Comparison of ENCODE assay signal across 23 cellular contexts in the genomic region with DNA sequence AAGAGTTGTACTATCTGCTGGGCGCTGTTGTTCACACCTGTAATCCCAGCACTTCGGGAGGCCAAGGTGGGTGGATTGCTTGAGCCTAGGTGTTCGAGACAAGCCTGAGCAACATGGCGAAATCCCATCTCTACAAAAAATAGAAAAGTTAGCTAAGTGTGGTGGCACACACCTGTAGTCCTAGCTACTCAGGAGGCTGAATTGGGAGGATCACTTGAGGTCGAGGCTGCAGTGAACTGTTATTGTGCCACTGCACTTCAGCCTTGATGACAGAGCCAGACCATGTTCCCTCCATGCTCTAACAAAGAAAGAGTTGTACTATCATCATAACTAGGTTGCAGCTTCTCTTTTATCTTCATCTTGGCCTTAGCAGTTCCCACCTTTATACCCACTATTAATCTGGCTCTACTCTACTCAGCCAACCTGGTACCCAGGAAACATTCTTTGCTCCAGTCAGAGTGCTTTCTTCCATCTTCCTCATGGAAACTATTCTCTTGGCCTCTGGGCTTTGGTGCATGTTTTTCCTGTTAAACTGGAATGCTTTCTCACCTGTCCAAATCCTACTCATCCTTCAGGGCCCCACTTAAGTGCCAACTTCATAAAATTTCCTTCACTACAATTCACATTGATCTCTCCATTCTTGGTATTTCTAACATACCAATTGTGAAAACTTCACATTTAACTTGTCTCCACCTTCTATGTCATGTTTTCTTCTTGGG. TPM values are rescaled to one million over a fixed set of nuclear protein-coding genes. Genes with fewer than 3 reads are reported as not detected.
DNase-seq lines count a peak whose midpoint lies in the region; ATAC-seq, FAIRE-seq and TF ChIP-seq lines count a peak whose summit lies in the region.
"Had no signal": no experiment of that assay in that cellular context is flagged by ENCODE, and none has a peak within 500 bp of the region (broad histone marks: within the 10 kb centered on the region; RNA-seq: fewer than 3 reads in every experiment).

No MANE protein-coding gene starts in this region.

- H3K27me3 ChIP-seq in CD4-positive, alpha-beta T cell (ENCODE audit: control insufficient read depth, insufficient read depth, low read length): no peaks in the 10 kb centered on the region
- H3K27me3 ChIP-seq in bronchial epithelial cell (ENCODE audit: control insufficient read depth, insufficient read depth, low read length): no peaks in the 10 kb centered on the region
- no peaks in the 10 kb centered on the region for H3K27me3 ChIP-seq in GM23248 (replicated peaks; ENCODE audit: insufficient read depth)

- peaks cover 22% of the 10 kb centered on the region for H3K36me3 Mint-ChIP-seq in CD4-positive, alpha-beta T cell (ENCODE audit: low read depth)
- H3K36me3 Mint-ChIP-seq in HFFc6 (ENCODE audit: low read depth): peaks cover 23% of the 10 kb centered on the region
- peaks cover 4% of the 10 kb centered on the region for H3K36me3 Mint-ChIP-seq in neural crest cell (ENCODE audit: low read depth)

- TF ChIP-seq CTCF in CD4-positive, alpha-beta T cell (IDR thresholded peaks at IDR 0.05): no peak
- TF ChIP-seq CTCF in HFFc6 (IDR thresholded peaks at IDR 0.05): no peak
- TF ChIP-seq CTCF in bronchial epithelial cell (IDR thresholded peaks at IDR 0.05; ENCODE audit: insufficient read depth, low read length, severe bottlenecking): no peak
- no peak for TF ChIP-seq CTCF in neural crest cell (conservative IDR thresholded peaks at IDR 0.05)

- H3K4me3 Mint-ChIP-seq in CD4-positive, alpha-beta T cell: peak overlapping the region; percentile 21
- H3K4me3 Mint-ChIP-seq in HFFc6: no peak overlapping the region
- H3K4me3 Mint-ChIP-seq in neural crest cell: peak overlapping the region; percentile 8
- H3K4me3 Mint-ChIP-seq: CD8-positive, alpha-beta T cell had no signal

- CTCF ChIA-PET in CD4-positive, alpha-beta T cell (lab: Charles Lee): no interaction called here

- POLR2A ChIA-PET in CD4-positive, alpha-beta T cell (lab: Charles Lee): no interaction called here

- peaks cover 11% of the 10 kb centered on the region for H3K79me2 ChIP-seq in GM23248 (ENCODE audit: insufficient read depth)

- H3K4me1 ChIP-seq in GM23248 (ENCODE audit: insufficient read depth): no peaks in the 10 kb centered on the region
- H3K4me1 ChIP-seq: Caco-2 had no signal

- H3K9ac ChIP-seq in GM23248: no peak overlapping the region

- H3K4me3 ChIP-seq in bronchial epithelial cell (ENCODE audit: low read depth, low read length) (no peak overlapping the region), GM23248 (no peak overlapping the region)
- H3K4me3 ChIP-seq: A549, GM12878, HAP-1 had no signal

- 95 to 96% methylated on average over 5 of the region's 5 CpGs for WGBS in GM23248 (ENCODE audit: low coverage in 1 of 2, low lambda C conversion rate in 2 of 2, missing lambda C conversion rate in 2 of 2), 2 experiments

- H3K27ac ChIP-seq in CD4-positive, alpha-beta T cell (ENCODE audit: low read depth, low read length): no peak overlapping the region
- H3K27ac ChIP-seq in GM23248: no peak overlapping the region
- H3K27ac ChIP-seq: A549 had no signal

- no peak for DNase-seq in CD4-positive, alpha-beta T cell
- DNase-seq in HFFc6: no peak
- peak; percentile 19 for DNase-seq in bronchial epithelial cell (ENCODE audit: low read depth)
- no peak for DNase-seq in neural crest cell (ENCODE audit: low read depth, low spot score)
- no peak for DNase-seq in activated CD8-positive, alpha-beta memory T cell treated with anti-CD3 and anti-CD28 coated beads, Interleukin-2, amount 50 U/mL, for 48 hours
- DNase-seq in AML-193 (lab: John Stamatoyannopoulos, UW): no peak
- no peak for DNase-seq in GM23248
- DNase-seq: 8988T; ACHN; C1 segment of cervical spinal cord; Caco-2; CD8-positive, alpha-beta T cell; DMS153; DND-41; GDM1; GOT3 had no signal

- H3K4me1 Mint-ChIP-seq in CD4-positive, alpha-beta T cell (ENCODE audit: low read depth): peaks cover 22% of the 10 kb centered on the region
- peaks cover 28% of the 10 kb centered on the region for H3K4me1 Mint-ChIP-seq in HFFc6 (ENCODE audit: low read depth)
- H3K4me1 Mint-ChIP-seq in neural crest cell: peaks cover 20% of the 10 kb centered on the region

- intact Hi-C loops in CD4-positive, alpha-beta T cell (cut with DNase I, micrococcal nuclease): loop anchor here in 1 of 2 experiments (5.0 to 10.0 kb wide), 4 partner anchors 69 to 1029 kb away; partner anchors contain the start of gene USP53

- H3K9me2 ChIP-seq in GM23248 (ENCODE audit: insufficient read depth): no peaks in the 10 kb centered on the region

- ATAC-seq in CD4-positive, alpha-beta T cell (ENCODE audit: poor library complexity): no peak
- no peak for ATAC-seq in HG03039 (IDR thresholded peaks at IDR 0.05; ENCODE audit: unreplicated experiment)
- ATAC-seq: A549; CD8-positive, alpha-beta T cell; GM12878 had no signal

- no peak overlapping the region for H3K27ac Mint-ChIP-seq in CD4-positive, alpha-beta T cell
- H3K27ac Mint-ChIP-seq in HFFc6 (peak overlapping the region; percentile 1; the same call in 1 of the 2 replicates), neural crest cell (ENCODE audit: unreplicated experiment) (no peak overlapping the region)
- H3K27ac Mint-ChIP-seq: CD8-positive, alpha-beta T cell had no signal

- H3K9me3 Mint-ChIP-seq in CD4-positive, alpha-beta T cell: no peaks in the 10 kb centered on the region
- H3K9me3 Mint-ChIP-seq in HFFc6 (peaks cover 4% of the 10 kb centered on the region; the same call in 1 of the 2 replicates), neural crest cell (no peaks in the 10 kb centered on the region)
- H3K9me3 Mint-ChIP-seq: CD8-positive, alpha-beta T cell had no signal

- H3K4me2 ChIP-seq in GM23248 (ENCODE audit: unreplicated experiment): no peak overlapping the region
- H3K4me2 ChIP-seq: A549 had no signal

- H3K27me3 Mint-ChIP-seq in CD4-positive, alpha-beta T cell: peaks cover 8% of the 10 kb centered on the region
- H3K27me3 Mint-ChIP-seq in HFFc6 (ENCODE audit: insufficient read depth): peaks cover 38% of the 10 kb centered on the region
- H3K27me3 Mint-ChIP-seq in neural crest cell (ENCODE audit: low read depth): no peaks in the 10 kb centered on the region

- H3F3A ChIP-seq in GM23248 (ENCODE audit: insufficient read depth): peaks cover 20% of the 10 kb centered on the region; the same call in 1 of the 2 replicates

- no peaks in the 10 kb centered on the region for H3K9me3 ChIP-seq in CD4-positive, alpha-beta T cell (ENCODE audit: control insufficient read depth, low read length)
- no peaks in the 10 kb centered on the region for H3K9me3 ChIP-seq in GM23248 (ENCODE audit: low read depth)
- H3K9me3 ChIP-seq: A549, Caco-2, HAP-1 had no signal

- in situ Hi-C loops in GM23248 (cut with MboI): no loop called here

- FAIRE-seq in bronchial epithelial cell (lab: Jason Lieb, UNC): peak; percentile 28
- FAIRE-seq: A549, GM12878, GM19239, H54 had no signal

- no peak overlapping the region for H2AFZ ChIP-seq in GM23248

- no peaks in the 10 kb centered on the region for H4K20me1 ChIP-seq in GM23248 (ENCODE audit: insufficient read depth)

- no peaks in the 10 kb centered on the region for H3K36me3 ChIP-seq in bronchial epithelial cell (ENCODE audit: control insufficient read depth, insufficient read depth, low read length)
- no peaks in the 10 kb centered on the region; the same call in 1 of the 2 replicates for H3K36me3 ChIP-seq in GM23248 (ENCODE audit: low read depth)
- H3K36me3 ChIP-seq: HAP-1 had no signal

RNA-seq across cellular contexts. Expression of gene FABP2, which starts 18.2 kb away (rescaled TPM):
- total RNA-seq in CD4-positive, alpha-beta T cell: not detected
- total RNA-seq in HFFc6 (2021; fragmentation: NEBNext Ultra II Directional; extraction: Animal tissue kit (Norgen Biotek cat#: 25700)): not detected
- total RNA-seq in bronchial epithelial cell (not detected in 2 replicates), neural crest cell (not detected in 2 replicates)
- total RNA-seq in GM23248 (2014; rRNA removed; shearing (Covaris generic)): not detected in 2 replicates
- not detected in 2 replicates for polyA plus RNA-seq in GM23248 (2016; fragmentation: Nextera tagmentation; extraction: Ambion mirVana)
- total RNA-seq: Caco-2; CD8-positive, alpha-beta T cell; GM12878 had no signal
- polyA plus RNA-seq: A549, BJ, GM12878 had no signal
